Comparison of ENCODE assay signal across 14 cellular contexts in genomic region chr21:15797577-15798363, GRCh38.
DNase-seq lines count a peak whose midpoint lies in the region; ATAC-seq and TF ChIP-seq lines count a peak whose summit lies in the region.
"Had no signal": no experiment of that assay in that cellular context is flagged by ENCODE, and none has a peak within 500 bp of the region (broad histone marks: within the 10 kb centered on the region; RNA-seq: fewer than 3 reads in every experiment).

No MANE protein-coding gene starts in this region.

- H3K27ac ChIP-seq in PC-9 = no peak overlapping the region; the same call in 1 of the 2 replicates
- H3K27ac ChIP-seq: ovary had no signal

- H4K20me1 ChIP-seq in PC-9 (ENCODE audit: insufficient read depth) = no peaks in the 10 kb centered on the region

- H3K4me3 Mint-ChIP-seq in T-cell = peak overlapping the region in 1 of 3 donors; percentile 2
- H3K4me3 Mint-ChIP-seq in stimulated activated effector memory CD8-positive, alpha-beta T cell treated with anti-CD3 and anti-CD28 coated beads, Interleukin-12 subunit alpha, Interleukin-12 subunit beta, amount 100 ng/mL, for 72 hours = no peak overlapping the region

- H3K4me1 ChIP-seq in PC-9 (replicated peaks; ENCODE audit: insufficient read depth) = no peaks in the 10 kb centered on the region

- no peaks in the 10 kb centered on the region for H3K9me3 Mint-ChIP-seq in activated naive CD4-positive, alpha-beta T cell treated with anti-CD3 and anti-CD28 coated beads, Interleukin-2, amount 50 U/mL, for 72 hours
- no peaks in the 10 kb centered on the region for H3K9me3 Mint-ChIP-seq in T-cell
- no peaks in the 10 kb centered on the region for H3K9me3 Mint-ChIP-seq in stimulated activated effector memory CD8-positive, alpha-beta T cell treated with anti-CD3 and anti-CD28 coated beads, Interleukin-12 subunit alpha, Interleukin-12 subunit beta, amount 100 ng/mL, for 72 hours

- peaks cover 7 to 19% of the 10 kb centered on the region in 2 donors for H3K36me3 Mint-ChIP-seq in activated naive CD4-positive, alpha-beta T cell treated with anti-CD3 and anti-CD28 coated beads, Interleukin-2, amount 50 U/mL, for 72 hours
- peaks cover 59% of the 10 kb centered on the region for H3K36me3 Mint-ChIP-seq in T-cell
- H3K36me3 Mint-ChIP-seq in stimulated activated effector memory CD8-positive, alpha-beta T cell treated with anti-CD3 and anti-CD28 coated beads, Interleukin-12 subunit alpha, Interleukin-12 subunit beta, amount 100 ng/mL, for 72 hours = peaks cover 12% of the 10 kb centered on the region

- no peaks in the 10 kb centered on the region for H3K27me3 ChIP-seq in PC-9 (ENCODE audit: insufficient read depth, low read depth)
- H3K27me3 ChIP-seq: ovary had no signal

- H3K4me2 ChIP-seq in PC-9 = no peak overlapping the region; the same call in 1 of the 2 replicates

- H3F3A ChIP-seq in PC-9 (ENCODE audit: insufficient read depth, low read depth) = no peaks in the 10 kb centered on the region; the same call in 1 of the 2 replicates

- ATAC-seq in activated naive CD4-positive, alpha-beta T cell treated with anti-CD3 and anti-CD28 coated beads, Interleukin-2, amount 50 U/mL, for 72 hours = no peak
- peak in 1 of 4 experiments; percentile 32 for ATAC-seq in T-cell (replicated peaks in 1 of 4)
- no peak for ATAC-seq in stimulated activated effector memory CD8-positive, alpha-beta T cell treated with anti-CD3 and anti-CD28 coated beads, Interleukin-12 subunit alpha, Interleukin-12 subunit beta, amount 100 ng/mL, for 72 hours
- ATAC-seq in GM21360 (IDR thresholded peaks at IDR 0.05; ENCODE audit: unreplicated experiment) = no peak

- TF ChIP-seq CTCF in fibroblast of pulmonary artery (IDR thresholded peaks at IDR 0.05; ENCODE audit: low read length, missing control alignments) (no peak), PC-9 (conservative IDR thresholded peaks at IDR 0.05) (no peak)

- H3K79me2 ChIP-seq in PC-9 (ENCODE audit: low read depth) = peaks cover 3% of the 10 kb centered on the region; the same call in 1 of the 2 replicates

- intact Hi-C loops in PC-9 (cut with micrococcal nuclease; ENCODE audit: unreplicated experiment) = no loop called here

- BruUV-seq in PC-9 (replicated peaks; lab: Mats Ljungman, UMichigan) = no TSS peak

- POLR2A ChIA-PET in T-cell (lab: Charles Lee) (no interaction called here), PC-9 (lab: Charles Lee; ENCODE audit: unreplicated experiment) (no interaction called here)

- H3K27me3 Mint-ChIP-seq in T-cell = no peaks in the 10 kb centered on the region

- H3K27ac Mint-ChIP-seq in activated naive CD4-positive, alpha-beta T cell treated with anti-CD3 and anti-CD28 coated beads, Interleukin-2, amount 50 U/mL, for 72 hours = peak overlapping the region; percentile 22 to 24
- peak overlapping the region; percentile 11 to 14 for H3K27ac Mint-ChIP-seq in T-cell
- peak overlapping the region; percentile 8 for H3K27ac Mint-ChIP-seq in stimulated activated effector memory CD8-positive, alpha-beta T cell treated with anti-CD3 and anti-CD28 coated beads, Interleukin-12 subunit alpha, Interleukin-12 subunit beta, amount 100 ng/mL, for 72 hours

- no peak overlapping the region for H2AFZ ChIP-seq in PC-9

- CTCF ChIA-PET in T-cell (lab: Charles Lee) (no interaction called here), PC-9 (lab: Charles Lee) (no interaction called here)

- H3K4me3 ChIP-seq in fibroblast of pulmonary artery (replicated peaks; ENCODE audit: low read depth, low read length) (no peak overlapping the region), PC-9 (no peak overlapping the region)
- H3K4me3 ChIP-seq: lung, ovary had no signal

- H3K9me3 ChIP-seq in PC-9 (ENCODE audit: insufficient read depth, low read depth) = no peaks in the 10 kb centered on the region
- H3K9me3 ChIP-seq: ovary had no signal

- no peaks in the 10 kb centered on the region for H3K9me2 ChIP-seq in PC-9 (ENCODE audit: insufficient read depth)

- H3K4me1 Mint-ChIP-seq in T-cell = peaks cover 66 to 75% (median 72%) of the 10 kb centered on the region in 3 donors
- peaks cover 46% of the 10 kb centered on the region for H3K4me1 Mint-ChIP-seq in stimulated activated effector memory CD8-positive, alpha-beta T cell treated with anti-CD3 and anti-CD28 coated beads, Interleukin-12 subunit alpha, Interleukin-12 subunit beta, amount 100 ng/mL, for 72 hours

- DNase-seq in activated naive CD4-positive, alpha-beta T cell treated with anti-CD3 and anti-CD28 coated beads, Interleukin-2, amount 50 U/mL, for 72 hours (ENCODE audit: low spot score in 2 of 2) = no peak
- no peak for DNase-seq in activated naive CD4-positive, alpha-beta T cell (lab: John Stamatoyannopoulos, UW)
- no peak for DNase-seq in T-cell
- peak; percentile 20 for DNase-seq in fibroblast of pulmonary artery (ENCODE audit: low read depth)
- no peak for DNase-seq in stimulated activated effector memory CD8-positive, alpha-beta T cell treated with anti-CD3 and anti-CD28 coated beads, Interleukin-12 subunit alpha, Interleukin-12 subunit beta, amount 100 ng/mL, for 72 hours (ENCODE audit: low spot score in 2 of 2)
- no peak for DNase-seq in NCI-H446 (lab: John Stamatoyannopoulos, UW)
- no peak for DNase-seq in PC-9
- DNase-seq: DMS 273 treated with DMSO at 0.1 percent for 48 hours; NCI-H146; NCI-H526; ovary; stimulated activated CD4-positive, alpha-beta T cell treated with anti-CD3 and anti-CD28 coated beads, Interleukin-12 subunit alpha, Interleukin-12 subunit beta, amount 100 ng/mL, for 4 hours had no signal

- H3K36me3 ChIP-seq in PC-9 (ENCODE audit: low read depth) = no peaks in the 10 kb centered on the region; the same call in 1 of the 2 replicates
- H3K36me3 ChIP-seq: ovary had no signal
